Comparison of ENCODE assay signal across 9 cellular contexts in genomic region chr4:54101190-54102041, GRCh38. TPM values are rescaled to one million over a fixed set of nuclear protein-coding genes. Genes with fewer than 3 reads are reported as not detected.
A peak's percentile ranks its signal among the peaks of the same experiment; 100 is the strongest.
DNase-seq lines count a peak whose midpoint lies in the region; ATAC-seq and TF ChIP-seq lines count a peak whose summit lies in the region.
"Had no signal": no experiment of that assay in that cellular context is flagged by ENCODE, and none has a peak within 500 bp of the region (broad histone marks: within the 10 kb centered on the region; RNA-seq: fewer than 3 reads in every experiment).

No MANE protein-coding gene starts in this region.

- H3K9ac ChIP-seq in GM23248 = no peak overlapping the region

- H4K20me1 ChIP-seq in GM23248 (ENCODE audit: insufficient read depth) = no peaks in the 10 kb centered on the region

- peaks cover 82% of the 10 kb centered on the region for H3K4me1 Mint-ChIP-seq in brain
- H3K4me1 Mint-ChIP-seq in naive thymus-derived CD8-positive, alpha-beta T cell = peaks cover 20 to 49% (median 47%) of the 10 kb centered on the region in 4 donors

- peak overlapping the region; percentile 84 for H3K4me2 ChIP-seq in GM23248 (ENCODE audit: unreplicated experiment)

- peaks cover 0 to 4% (median 0%) of the 10 kb centered on the region in 5 experiments for H3K9me3 Mint-ChIP-seq in brain
- H3K9me3 Mint-ChIP-seq in naive thymus-derived CD8-positive, alpha-beta T cell = peaks cover 0 to 3% (median 0%) of the 10 kb centered on the region in 9 donors

- no peaks in the 10 kb centered on the region for H3K4me1 ChIP-seq in BE2C
- H3K4me1 ChIP-seq in GM23248 (ENCODE audit: insufficient read depth) = no peaks in the 10 kb centered on the region

- ATAC-seq in naive thymus-derived CD8-positive, alpha-beta T cell = peak in 1 of 2 donors; percentile 10
- no peak for ATAC-seq in GM21786 (IDR thresholded peaks at IDR 0.05; ENCODE audit: unreplicated experiment)

- in situ Hi-C loops in GM23248 (cut with MboI) = no loop called here

- no peak overlapping the region for H2AFZ ChIP-seq in GM23248

- no peaks in the 10 kb centered on the region for H3K9me2 ChIP-seq in GM23248 (ENCODE audit: insufficient read depth)

- H3K27me3 Mint-ChIP-seq in brain = peaks cover 73% of the 10 kb centered on the region
- peaks cover 59 to 97% (median 76%) of the 10 kb centered on the region in 5 donors for H3K27me3 Mint-ChIP-seq in naive thymus-derived CD8-positive, alpha-beta T cell

- peak overlapping the region; percentile 41 for H3K4me3 ChIP-seq in BE2C (ENCODE audit: low read depth, low read length)
- H3K4me3 ChIP-seq in GM23248 = peak overlapping the region; percentile 67

- DNase-seq in BE2C (no peak), GM23248 (no peak), HEK293T (ENCODE audit: extremely low spot score) (no peak), mesenteric fat pad (ENCODE audit: low spot score) (no peak), NCI-H1092 (lab: John Stamatoyannopoulos, UW) (no peak)
- DNase-seq in naive thymus-derived CD8-positive, alpha-beta T cell = no peak
- DNase-seq: activated naive CD4-positive, alpha-beta T cell treated with anti-CD3 and anti-CD28 coated beads, Interleukin-2, amount 50 U/mL, for 16 hours had no signal

- H3K27me3 ChIP-seq in BE2C = peaks cover 68% of the 10 kb centered on the region
- H3K27me3 ChIP-seq in GM23248 (replicated peaks; ENCODE audit: insufficient read depth) = peaks cover 22% of the 10 kb centered on the region

- H3K9me3 ChIP-seq in BE2C (no peaks in the 10 kb centered on the region), GM23248 (ENCODE audit: low read depth) (no peaks in the 10 kb centered on the region)

- H3K4me3 Mint-ChIP-seq in brain = peak overlapping the region; percentile 74 to 87 (median 81)
- peak overlapping the region; percentile 49 to 82 (median 73) for H3K4me3 Mint-ChIP-seq in naive thymus-derived CD8-positive, alpha-beta T cell

- WGBS in GM23248 (ENCODE audit: low coverage in 1 of 2, low lambda C conversion rate in 2 of 2, missing lambda C conversion rate in 2 of 2), 2 experiments = 80 to 83% methylated on average over 43 to 50 of the region's 50 CpGs

- CTCF ChIA-PET in HEK293T (lab: Yijun Ruan, JAX) = no interaction called here

- no peak for TF ChIP-seq CTCF in BE2C (IDR thresholded peaks at IDR 0.05; ENCODE audit: low read depth, low read length)
- TF ChIP-seq CTCF in brain (conservative IDR thresholded peaks at IDR 0.05) = no peak

- H3F3A ChIP-seq in GM23248 (ENCODE audit: insufficient read depth) = peaks cover 5% of the 10 kb centered on the region; the same call in 1 of the 2 replicates

- peak overlapping the region in 3 of 5 experiments; percentile 37 to 93 (median 83) for H3K27ac Mint-ChIP-seq in brain
- peak overlapping the region in 1 of 10 donors; percentile 51 for H3K27ac Mint-ChIP-seq in naive thymus-derived CD8-positive, alpha-beta T cell

- H3K36me3 ChIP-seq in BE2C (no peaks in the 10 kb centered on the region), GM23248 (ENCODE audit: low read depth) (no peaks in the 10 kb centered on the region)

- POLR2A ChIA-PET in naive thymus-derived CD8-positive, alpha-beta T cell (lab: Charles Lee) = no interaction called here
- POLR2A ChIA-PET in HEK293T (lab: Yijun Ruan, JAX) = no interaction called here

- H3K27ac ChIP-seq in GM23248 = no peak overlapping the region

- H3K36me3 Mint-ChIP-seq in brain = peaks cover 9% of the 10 kb centered on the region
- H3K36me3 Mint-ChIP-seq in naive thymus-derived CD8-positive, alpha-beta T cell = no peaks in the 10 kb centered on the region

- no peaks in the 10 kb centered on the region for H3K79me2 ChIP-seq in GM23248 (ENCODE audit: insufficient read depth)

TF ChIP-seq in HEK293T, 16 proteins besides CTCF, POLR2A, EP300 and RAD21:
- TF ChIP-seq NFRKB (IDR thresholded peaks at IDR 0.05) = no peak
- no peak for TF ChIP-seq ARNT (IDR thresholded peaks at IDR 0.05)
- TF ChIP-seq FOXK2 (IDR thresholded peaks at IDR 0.05) = no peak
- TF ChIP-seq, protein P1, sequence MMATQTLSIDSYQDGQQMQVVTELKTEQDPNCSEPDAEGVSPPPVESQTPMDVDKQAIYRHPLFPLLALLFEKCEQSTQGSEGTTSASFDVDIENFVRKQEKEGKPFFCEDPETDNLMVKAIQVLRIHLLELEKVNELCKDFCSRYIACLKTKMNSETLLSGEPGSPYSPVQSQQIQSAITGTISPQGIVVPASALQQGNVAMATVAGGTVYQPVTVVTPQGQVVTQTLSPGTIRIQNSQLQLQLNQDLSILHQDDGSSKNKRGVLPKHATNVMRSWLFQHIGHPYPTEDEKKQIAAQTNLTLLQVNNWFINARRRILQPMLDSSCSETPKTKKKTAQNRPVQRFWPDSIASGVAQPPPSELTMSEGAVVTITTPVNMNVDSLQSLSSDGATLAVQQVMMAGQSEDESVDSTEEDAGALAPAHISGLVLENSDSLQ (IDR thresholded peaks at IDR 0.05) = no peak
- TF ChIP-seq FOXM1 (IDR thresholded peaks at IDR 0.05; ENCODE audit: borderline replicate concordance) = no peak
- TF ChIP-seq FOXA1 (IDR thresholded peaks at IDR 0.05) = no peak
- TF ChIP-seq SP1 (IDR thresholded peaks at IDR 0.05) = no peak
- TF ChIP-seq L3MBTL2 (conservative IDR thresholded peaks at IDR 0.05) = no peak
- TF ChIP-seq TARDBP (IDR thresholded peaks at IDR 0.05) = no peak
- TF ChIP-seq BHLHE40 (IDR thresholded peaks at IDR 0.05; ENCODE audit: borderline replicate concordance) = no peak
- TF ChIP-seq CTBP1 (IDR thresholded peaks at IDR 0.05; ENCODE audit: borderline replicate concordance) = no peak
- TF ChIP-seq ZNF384 (IDR thresholded peaks at IDR 0.05) = no peak
- no peak for TF ChIP-seq LEF1 (IDR thresholded peaks at IDR 0.05; ENCODE audit: borderline replicate concordance)
TF ChIP-seq in HEK293T: peak in this region for 0.

RNA-seq across cellular contexts. Expression of gene GSX2, which starts 1.5 kb away (rescaled TPM):
- polyA plus RNA-seq in BE2C (2012; ENCODE audit: insufficient read depth, insufficient read length, low read depth) = not detected
- total RNA-seq in GM23248 (2014; rRNA removed; shearing (Covaris generic)) = not detected in 2 replicates
- polyA plus RNA-seq in GM23248 (2016; fragmentation: Nextera tagmentation; extraction: Ambion mirVana) = not detected in 2 replicates
- polyA plus RNA-seq in brain (ENCODE audit: insufficient read depth, low read depth, low replicate concordance) = 0.19 TPM
- not detected for total RNA-seq in naive thymus-derived CD8-positive, alpha-beta T cell
- polyA plus RNA-seq in naive thymus-derived CD8-positive, alpha-beta T cell = not detected
- not detected for total RNA-seq in mesenteric fat pad

RNA-seq across cellular contexts. Expression of gene CHIC2, which starts 37.0 kb away (rescaled TPM):
- polyA plus RNA-seq in BE2C (2012; ENCODE audit: insufficient read depth, insufficient read length, low read depth) = 9.0 TPM
- 111 and 126 TPM in 2 replicates for total RNA-seq in GM23248 (2014; rRNA removed; shearing (Covaris generic))
- polyA plus RNA-seq in GM23248 (2016; fragmentation: Nextera tagmentation; extraction: Ambion mirVana) = 137 and 142 TPM in 2 replicates
- 11.3 TPM for polyA plus RNA-seq in brain (ENCODE audit: insufficient read depth, low read depth, low replicate concordance)
- 10 to 100 TPM; 49.4 to 49.5 TPM for total RNA-seq in naive thymus-derived CD8-positive, alpha-beta T cell
- polyA plus RNA-seq in naive thymus-derived CD8-positive, alpha-beta T cell = 10 to 100 TPM; 51.7 to 70.5 (median 53.7) TPM
- 22.4 TPM for total RNA-seq in mesenteric fat pad
